8 cellular contexts compared by ENCODE assay signal in the genomic region with DNA sequence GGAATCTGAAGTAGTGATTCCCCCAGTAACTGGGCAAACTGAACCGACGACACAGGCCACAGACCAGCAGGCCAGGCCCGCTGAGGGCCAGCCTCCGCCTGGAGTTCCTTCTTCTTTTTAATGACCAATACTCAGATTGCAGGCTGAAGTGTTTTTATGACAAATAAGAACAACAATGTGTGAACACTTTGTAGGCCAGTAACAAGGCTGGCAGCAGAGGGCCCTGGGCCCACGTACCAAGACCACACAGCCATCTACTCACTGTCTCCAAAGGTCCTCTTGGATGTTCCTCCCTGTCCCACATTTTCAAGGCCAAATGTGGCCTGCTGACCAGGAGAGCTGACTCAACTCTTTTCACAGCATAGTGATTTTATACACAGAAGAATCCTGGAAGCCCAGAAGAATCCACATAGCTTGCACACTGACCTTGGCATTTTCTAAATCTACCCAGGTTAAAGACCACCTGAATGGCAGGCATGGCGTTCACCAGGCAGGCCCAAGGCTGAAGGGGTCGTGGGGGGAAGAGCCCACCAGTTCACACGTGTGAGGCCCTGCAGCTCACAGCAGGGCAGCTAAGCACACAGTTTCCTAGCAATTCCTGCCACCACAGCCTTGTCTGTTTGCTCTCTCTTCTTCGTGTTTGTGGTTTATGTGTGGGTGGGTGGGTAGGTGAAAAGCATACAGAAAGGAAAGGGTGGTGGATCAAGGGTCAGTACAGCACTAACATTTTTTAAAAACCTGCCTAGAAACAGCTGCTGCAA. TPM values are rescaled to one million over a fixed set of nuclear protein-coding genes. Genes with fewer than 3 reads are reported as not detected.
A peak's percentile ranks its signal among the peaks of the same experiment; 100 is the strongest.
DNase-seq lines count a peak whose midpoint lies in the region; ATAC-seq and TF ChIP-seq lines count a peak whose summit lies in the region.

No MANE protein-coding gene starts in this region.

- H3K9ac ChIP-seq in liver (ENCODE audit: low read depth in 1 of 2, low read length in 2 of 2) = peak overlapping the region; percentile 2 to 53

- peaks cover 17 to 27% of the 10 kb centered on the region in 2 donors for H3K36me3 Mint-ChIP-seq in CD14-positive monocyte
- H3K36me3 Mint-ChIP-seq in activated CD8-positive, alpha-beta T cell treated with anti-CD3 and anti-CD28 coated beads, Interleukin-2, amount 10 ng/mL, durations not matched to agents 7 days and 5 days (ENCODE audit: low read depth) = no peaks in the 10 kb centered on the region

- CTCF ChIA-PET in activated CD8-positive, alpha-beta T cell treated with anti-CD3 and anti-CD28 coated beads, Interleukin-2, amount 10 ng/mL, durations not matched to agents 7 days and 5 days (lab: Charles Lee) = interaction anchor here (0.8 to 2.9 kb wide), 2 partner anchors 12 to 71 kb away, joined by 3 to 16 read pairs; a partner anchor contains a TSS

- H3K36me3 ChIP-seq in liver (ENCODE audit: control insufficient read depth in 4 of 4, insufficient read depth in 3 of 4, low read depth in 1 of 4, low read length in 3 of 4) (no peaks in the 10 kb centered on the region), vagina (no peaks in the 10 kb centered on the region)

- peaks cover 70% of the 10 kb centered on the region for H3K4me1 Mint-ChIP-seq in CD14-positive monocyte
- H3K4me1 Mint-ChIP-seq in activated CD8-positive, alpha-beta T cell treated with anti-CD3 and anti-CD28 coated beads, Interleukin-2, amount 10 ng/mL, durations not matched to agents 7 days and 5 days (ENCODE audit: low read depth) = peaks cover 79% of the 10 kb centered on the region

- peak overlapping the region in 1 of 2 donors; percentile 70 for H3K4me3 Mint-ChIP-seq in CD14-positive monocyte
- H3K4me3 Mint-ChIP-seq in activated CD8-positive, alpha-beta T cell treated with anti-CD3 and anti-CD28 coated beads, Interleukin-2, amount 10 ng/mL, durations not matched to agents 7 days and 5 days = no peak overlapping the region

- peak; percentile 44 for ATAC-seq in GM21717 (IDR thresholded peaks at IDR 0.05; ENCODE audit: unreplicated experiment)
- ATAC-seq in activated CD8-positive, alpha-beta T cell treated with anti-CD3 and anti-CD28 coated beads, Interleukin-2, amount 10 ng/mL, durations not matched to agents 7 days and 5 days = peak; percentile 37
- no peak for ATAC-seq in HG03159 (IDR thresholded peaks at IDR 0.05; ENCODE audit: unreplicated experiment)

- 42% methylated on average over 9 of the region's 9 CpGs for WGBS in liver

- peak; percentile 56 for DNase-seq in CD14-positive monocyte (ENCODE audit: low spot score)
- DNase-seq in activated CD8-positive, alpha-beta T cell treated with anti-CD3 and anti-CD28 coated beads, Interleukin-2, amount 10 ng/mL, durations not matched to agents 7 days and 5 days = no peak
- DNase-seq in vagina (ENCODE audit: extremely low spot score in 2 of 2) = no peak
- DNase-seq in DMS79 treated with DMSO at 0.1 percent for 48 hours (lab: John Stamatoyannopoulos, UW) = no peak
- no peak for DNase-seq in SKM-1 (lab: John Stamatoyannopoulos, UW; ENCODE audit: unreplicated experiment)

- peaks cover 20 to 87% (median 63%) of the 10 kb centered on the region in 4 donors for H3K4me1 ChIP-seq in liver (ENCODE audit: control insufficient read depth in 4 of 4, insufficient read depth in 4 of 4, low read length in 3 of 4)
- H3K4me1 ChIP-seq in vagina = peaks cover 29% of the 10 kb centered on the region

- peaks cover 0 to 3% (median 0%) of the 10 kb centered on the region in 3 donors for H3K27me3 Mint-ChIP-seq in CD14-positive monocyte (ENCODE audit: low read depth in 3 of 3)
- no peaks in the 10 kb centered on the region for H3K27me3 Mint-ChIP-seq in activated CD8-positive, alpha-beta T cell treated with anti-CD3 and anti-CD28 coated beads, Interleukin-2, amount 10 ng/mL, durations not matched to agents 7 days and 5 days (ENCODE audit: low read depth)

- H3K4me3 ChIP-seq in liver (ENCODE audit: low read depth in 1 of 3, low read length in 3 of 3) (no peak overlapping the region), vagina (no peak overlapping the region)

- H3K27ac ChIP-seq in liver (ENCODE audit: low read depth in 1 of 2, low read length in 2 of 2) (peak overlapping the region; percentile 83 to 87), vagina (peak overlapping the region; percentile 62)

- POLR2A ChIA-PET in activated CD8-positive, alpha-beta T cell treated with anti-CD3 and anti-CD28 coated beads, Interleukin-2, amount 10 ng/mL, durations not matched to agents 7 days and 5 days (lab: Charles Lee) = interaction anchor here (1.1 to 2.5 kb wide), 2 partner anchors 11 to 12 kb away, joined by 3 to 7 read pairs; no protein-coding TSS in a partner anchor

- intact Hi-C loops in CD14-positive monocyte (cut with micrococcal nuclease) = loop anchor here (10.0 kb wide), 2 partner anchors 75 to 335 kb away; a partner anchor contains a TSS
- intact Hi-C loops in vagina (cut with DNase I) = no loop called here

- H3K27me3 ChIP-seq in liver (ENCODE audit: control insufficient read depth in 4 of 4, insufficient read depth in 4 of 4, low read length in 3 of 4) (no peaks in the 10 kb centered on the region), vagina (no peaks in the 10 kb centered on the region)

- peak in 1 of 2 donors; percentile 8 for TF ChIP-seq RAD21 in liver (IDR thresholded peaks at IDR 0.05)

- peak overlapping the region; percentile 84 to 94 (median 92) for H3K27ac Mint-ChIP-seq in CD14-positive monocyte
- H3K27ac Mint-ChIP-seq in activated CD8-positive, alpha-beta T cell treated with anti-CD3 and anti-CD28 coated beads, Interleukin-2, amount 10 ng/mL, durations not matched to agents 7 days and 5 days = peak overlapping the region; percentile 71

- no peaks in the 10 kb centered on the region for H3K9me3 Mint-ChIP-seq in CD14-positive monocyte
- no peaks in the 10 kb centered on the region for H3K9me3 Mint-ChIP-seq in activated CD8-positive, alpha-beta T cell treated with anti-CD3 and anti-CD28 coated beads, Interleukin-2, amount 10 ng/mL, durations not matched to agents 7 days and 5 days (ENCODE audit: insufficient read depth)

- TF ChIP-seq POLR2A in vagina (IDR thresholded peaks at IDR 0.05) = no peak

- H3K9me3 ChIP-seq in liver (ENCODE audit: control insufficient read depth in 4 of 4, low read length in 3 of 4) = no peaks in the 10 kb centered on the region
- no peaks in the 10 kb centered on the region for H3K9me3 ChIP-seq in vagina

- TF ChIP-seq CTCF in CD14-positive monocyte (IDR thresholded peaks at IDR 0.05) (no peak), liver (IDR thresholded peaks at IDR 0.05; ENCODE audit: low read depth, low read length, missing input control) (no peak), vagina (IDR thresholded peaks at IDR 0.05) (no peak)

TF ChIP-seq in liver, 16 proteins besides CTCF, POLR2A, EP300 and RAD21 (continues in another document):
- TF ChIP-seq HNF4G (IDR thresholded peaks at IDR 0.05) (no peak), TAF1 (conservative IDR thresholded peaks at IDR 0.05) (no peak), EGR1 (IDR thresholded peaks at IDR 0.05; ENCODE audit: low read depth in 2 of 2) (peak in 1 of 2 donors; percentile 57), NR2F2 (IDR thresholded peaks at IDR 0.05) (no peak), GABPA (IDR thresholded peaks at IDR 0.05 in 1 of 2, conservative IDR thresholded peaks at IDR 0.05 in 1 of 2) (peak in 1 of 2 donors; percentile 31), SP1 (IDR thresholded peaks at IDR 0.05) (peak; percentile 32), FOXA2 (IDR thresholded peaks at IDR 0.05) (no peak), HNF4A (conservative IDR thresholded peaks at IDR 0.05) (peak; percentile 38 to 48), FOXA1 (IDR thresholded peaks at IDR 0.05) (no peak)
- TF ChIP-seq, protein P1, sequence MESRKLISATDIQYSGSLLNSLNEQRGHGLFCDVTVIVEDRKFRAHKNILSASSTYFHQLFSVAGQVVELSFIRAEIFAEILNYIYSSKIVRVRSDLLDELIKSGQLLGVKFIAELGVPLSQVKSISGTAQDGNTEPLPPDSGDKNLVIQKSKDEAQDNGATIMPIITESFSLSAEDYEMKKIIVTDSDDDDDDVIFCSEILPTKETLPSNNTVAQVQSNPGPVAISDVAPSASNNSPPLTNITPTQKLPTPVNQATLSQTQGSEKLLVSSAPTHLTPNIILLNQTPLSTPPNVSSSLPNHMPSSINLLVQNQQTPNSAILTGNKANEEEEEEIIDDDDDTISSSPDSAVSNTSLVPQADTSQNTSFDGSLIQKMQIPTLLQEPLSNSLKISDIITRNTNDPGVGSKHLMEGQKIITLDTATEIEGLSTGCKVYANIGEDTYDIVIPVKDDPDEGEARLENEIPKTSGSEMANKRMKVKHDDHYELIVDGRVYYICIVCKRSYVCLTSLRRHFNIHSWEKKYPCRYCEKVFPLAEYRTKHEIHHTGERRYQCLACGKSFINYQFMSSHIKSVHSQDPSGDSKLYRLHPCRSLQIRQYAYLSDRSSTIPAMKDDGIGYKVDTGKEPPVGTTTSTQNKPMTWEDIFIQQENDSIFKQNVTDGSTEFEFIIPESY (IDR thresholded peaks at IDR 0.05) = no peak
- TF ChIP-seq, protein P2, sequence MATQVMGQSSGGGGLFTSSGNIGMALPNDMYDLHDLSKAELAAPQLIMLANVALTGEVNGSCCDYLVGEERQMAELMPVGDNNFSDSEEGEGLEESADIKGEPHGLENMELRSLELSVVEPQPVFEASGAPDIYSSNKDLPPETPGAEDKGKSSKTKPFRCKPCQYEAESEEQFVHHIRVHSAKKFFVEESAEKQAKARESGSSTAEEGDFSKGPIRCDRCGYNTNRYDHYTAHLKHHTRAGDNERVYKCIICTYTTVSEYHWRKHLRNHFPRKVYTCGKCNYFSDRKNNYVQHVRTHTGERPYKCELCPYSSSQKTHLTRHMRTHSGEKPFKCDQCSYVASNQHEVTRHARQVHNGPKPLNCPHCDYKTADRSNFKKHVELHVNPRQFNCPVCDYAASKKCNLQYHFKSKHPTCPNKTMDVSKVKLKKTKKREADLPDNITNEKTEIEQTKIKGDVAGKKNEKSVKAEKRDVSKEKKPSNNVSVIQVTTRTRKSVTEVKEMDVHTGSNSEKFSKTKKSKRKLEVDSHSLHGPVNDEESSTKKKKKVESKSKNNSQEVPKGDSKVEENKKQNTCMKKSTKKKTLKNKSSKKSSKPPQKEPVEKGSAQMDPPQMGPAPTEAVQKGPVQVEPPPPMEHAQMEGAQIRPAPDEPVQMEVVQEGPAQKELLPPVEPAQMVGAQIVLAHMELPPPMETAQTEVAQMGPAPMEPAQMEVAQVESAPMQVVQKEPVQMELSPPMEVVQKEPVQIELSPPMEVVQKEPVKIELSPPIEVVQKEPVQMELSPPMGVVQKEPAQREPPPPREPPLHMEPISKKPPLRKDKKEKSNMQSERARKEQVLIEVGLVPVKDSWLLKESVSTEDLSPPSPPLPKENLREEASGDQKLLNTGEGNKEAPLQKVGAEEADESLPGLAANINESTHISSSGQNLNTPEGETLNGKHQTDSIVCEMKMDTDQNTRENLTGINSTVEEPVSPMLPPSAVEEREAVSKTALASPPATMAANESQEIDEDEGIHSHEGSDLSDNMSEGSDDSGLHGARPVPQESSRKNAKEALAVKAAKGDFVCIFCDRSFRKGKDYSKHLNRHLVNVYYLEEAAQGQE (IDR thresholded peaks at IDR 0.05) = no peak

RNA-seq across cellular contexts. Expression of a gene that starts 13.3 kb away (rescaled TPM):
- polyA plus RNA-seq in CD14-positive monocyte (100 to 1,000 TPM; 169 to 242 TPM), liver (10 to 100 TPM; 59.4 to 98.8 TPM)
- 10 to 100 TPM; 17.7 to 18.0 TPM for total RNA-seq in activated CD8-positive, alpha-beta T cell treated with anti-CD3 and anti-CD28 coated beads, Interleukin-2, amount 10 ng/mL, durations not matched to agents 7 days and 5 days
- total RNA-seq in liver (10 to 100 TPM; 21.2 to 36.4 TPM), vagina (9.6 TPM)
